10 cellular contexts compared by ENCODE assay signal in the genomic region with DNA sequence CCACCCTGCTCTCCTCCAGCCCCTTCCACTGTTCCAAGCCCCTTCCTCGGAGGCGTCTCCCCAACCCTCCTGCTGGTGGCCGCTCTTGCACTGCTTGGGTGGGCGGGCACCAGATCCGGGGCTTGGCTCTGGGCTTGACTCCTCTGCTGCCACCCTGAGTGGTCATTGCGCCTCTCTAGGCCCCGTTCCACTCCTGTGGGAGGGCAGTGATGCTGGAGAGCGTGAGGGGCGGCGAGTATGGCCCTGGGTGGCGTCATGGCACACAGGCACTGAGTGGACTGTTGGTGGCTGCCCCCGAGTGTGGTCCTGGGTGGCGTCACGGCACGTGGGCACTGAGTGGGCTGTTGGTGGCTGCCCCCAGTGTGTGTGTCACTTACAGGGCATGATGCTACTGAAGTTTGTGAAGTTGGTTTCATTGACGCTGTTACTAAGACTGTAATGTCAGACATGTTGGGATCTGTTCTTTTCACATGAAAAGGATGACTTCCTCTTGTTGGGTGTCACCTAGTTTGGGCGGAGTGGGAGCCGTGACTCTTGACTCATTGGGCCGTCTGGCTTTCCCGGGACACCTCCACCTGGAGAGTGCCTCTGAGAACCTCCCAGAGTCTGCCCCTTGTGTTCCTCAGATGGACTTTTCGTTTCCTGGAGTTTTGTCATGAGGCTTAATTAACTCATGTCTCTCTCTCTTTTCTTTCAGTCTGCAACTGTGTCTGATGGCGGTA. TPM values are rescaled to one million over a fixed set of nuclear protein-coding genes. Genes with fewer than 3 reads are reported as not detected.
A peak's percentile ranks its signal among the peaks of the same experiment; 100 is the strongest.
DNase-seq lines count a peak whose midpoint lies in the region; ATAC-seq, FAIRE-seq and TF ChIP-seq lines count a peak whose summit lies in the region.
"Had no signal": no experiment of that assay in that cellular context is flagged by ENCODE, and none has a peak within 500 bp of the region (broad histone marks: within the 10 kb centered on the region; RNA-seq: fewer than 3 reads in every experiment).

No MANE protein-coding gene starts in this region.

- peak overlapping the region; percentile 79 to 98 for H3K4me3 Mint-ChIP-seq in CD14-positive monocyte
- H3K4me3 Mint-ChIP-seq in WTC11 = no peak overlapping the region

- no peaks in the 10 kb centered on the region for H3K27me3 ChIP-seq in left ventricle myocardium inferior (ENCODE audit: low read depth)
- H3K27me3 ChIP-seq in sigmoid colon = no peaks in the 10 kb centered on the region
- H3K27me3 ChIP-seq: SJCRH30 had no signal

- ATAC-seq in WTC11 (no peak), GM18868 (IDR thresholded peaks at IDR 0.05; ENCODE audit: unreplicated experiment) (no peak)

- H3K27me3 Mint-ChIP-seq in CD14-positive monocyte (ENCODE audit: low read depth in 3 of 3) (peaks cover 0 to 2% (median 0%) of the 10 kb centered on the region in 3 donors), WTC11 (ENCODE audit: low read depth) (peaks cover 3% of the 10 kb centered on the region)

- H3K4me1 Mint-ChIP-seq in CD14-positive monocyte = peaks cover 73% of the 10 kb centered on the region
- H3K4me1 Mint-ChIP-seq in WTC11 = peaks cover 56% of the 10 kb centered on the region

- intact Hi-C loops in CD14-positive monocyte (cut with micrococcal nuclease) = loop anchor here in 1 of 2 donors (5.0 kb wide), 1 partner anchor 34 kb away; no protein-coding TSS in a partner anchor
- intact Hi-C loops in left ventricle myocardium inferior (cut with micrococcal nuclease) = no loop called here
- intact Hi-C loops in sigmoid colon (cut with DNase I) = no loop called here

- H3K9me3 ChIP-seq in left ventricle myocardium inferior (replicated peaks) (no peaks in the 10 kb centered on the region), sigmoid colon (peaks cover 0 to under 1% (median 0%) of the 10 kb centered on the region in 4 donors)

- H3K4me1 ChIP-seq in left ventricle myocardium inferior (peaks cover 49% of the 10 kb centered on the region), sigmoid colon (peaks cover 0 to 33% (median 28%) of the 10 kb centered on the region in 4 donors)

- H3K4me3 ChIP-seq in left ventricle myocardium inferior (peak overlapping the region; percentile 48), sigmoid colon (no peak overlapping the region)
- H3K4me3 ChIP-seq: SJCRH30 had no signal

- peak overlapping the region; percentile 98 to 100 (median 99) for H3K27ac Mint-ChIP-seq in CD14-positive monocyte
- H3K27ac Mint-ChIP-seq in WTC11 = peak overlapping the region; percentile 73

- CTCF ChIA-PET in WTC11 (lab: Charles Lee) = interaction anchor here (1.2 to 1.3 kb wide), 2 partner anchors 23 to 49 kb away, joined by 3 to 5 read pairs; no protein-coding TSS in a partner anchor

- FAIRE-seq in H54 (lab: Jason Lieb, UNC) = no peak

- 91% methylated on average over 22 of the region's 22 CpGs for WGBS in sigmoid colon, 2 donors

- TF ChIP-seq EP300 in sigmoid colon (IDR thresholded peaks at IDR 0.05) = no peak

- DNase-seq in CD14-positive monocyte (ENCODE audit: low spot score) = no peak
- no peak for DNase-seq in WTC11 (ENCODE audit: low spot score)
- no peak for DNase-seq in left ventricle myocardium inferior
- peak; percentile 48 for DNase-seq in sigmoid colon
- no peak for DNase-seq in H54 (ENCODE audit: insufficient read length, low spot score)
- no peak for DNase-seq in DMS53 treated with DMSO at 0.1 percent for 48 hours (lab: John Stamatoyannopoulos, UW; ENCODE audit: unreplicated experiment)
- DNase-seq in AML-193 (lab: John Stamatoyannopoulos, UW) = no peak
- DNase-seq: SJCRH30 had no signal

- H3K27ac ChIP-seq in left ventricle myocardium inferior (replicated peaks) (peak overlapping the region; percentile 66), sigmoid colon (peak overlapping the region in 3 of 4 donors; percentile 32 to 76 (median 49))
- H3K27ac ChIP-seq: SJCRH30 had no signal

- peaks cover 5 to 11% (median 7%) of the 10 kb centered on the region in 7 donors for H3K9me3 Mint-ChIP-seq in CD14-positive monocyte
- peaks cover 10% of the 10 kb centered on the region for H3K9me3 Mint-ChIP-seq in WTC11

- TF ChIP-seq POLR2A in sigmoid colon (IDR thresholded peaks at IDR 0.05) (no peak), H54 (IDR thresholded peaks at IDR 0.05; ENCODE audit: low read depth, low read length) (no peak)

- TF ChIP-seq CTCF in CD14-positive monocyte (IDR thresholded peaks at IDR 0.05) (no peak), WTC11 (IDR thresholded peaks at IDR 0.05) (no peak), left ventricle myocardium inferior (IDR thresholded peaks at IDR 0.05; ENCODE audit: borderline replicate concordance) (no peak), sigmoid colon (IDR thresholded peaks at IDR 0.05) (no peak)

- H3K36me3 Mint-ChIP-seq in CD14-positive monocyte (peaks cover 7 to 9% of the 10 kb centered on the region in 2 donors), WTC11 (peaks cover 10% of the 10 kb centered on the region)

- no peaks in the 10 kb centered on the region for H3K36me3 ChIP-seq in left ventricle myocardium inferior
- no peaks in the 10 kb centered on the region for H3K36me3 ChIP-seq in sigmoid colon
- H3K36me3 ChIP-seq: SJCRH30 had no signal

- POLR2A ChIA-PET in WTC11 (lab: Charles Lee) = no interaction called here

TF ChIP-seq in WTC11, 78 proteins besides CTCF, POLR2A, EP300 and RAD21:
- TF ChIP-seq NFE2L1 (CRISPR knock-in tag; IDR thresholded peaks at IDR 0.05) = no peak
- no peak for TF ChIP-seq NFYB (CRISPR knock-in tag; conservative IDR thresholded peaks at IDR 0.05; ENCODE audit: low read depth)
- no peak for TF ChIP-seq FOXP1 (CRISPR knock-in tag; IDR thresholded peaks at IDR 0.05; ENCODE audit: borderline replicate concordance)
- TF ChIP-seq IRF2 (CRISPR knock-in tag; IDR thresholded peaks at IDR 0.05; ENCODE audit: borderline replicate concordance, low read depth) = no peak
- no peak for TF ChIP-seq ZNF671 (CRISPR knock-in tag; IDR thresholded peaks at IDR 0.05)
- no peak for TF ChIP-seq ZNF396 (CRISPR knock-in tag; IDR thresholded peaks at IDR 0.05; ENCODE audit: borderline replicate concordance)
- TF ChIP-seq SMAD3 (CRISPR knock-in tag; IDR thresholded peaks at IDR 0.05; ENCODE audit: borderline replicate concordance) = no peak
- TF ChIP-seq FOXJ3 (CRISPR knock-in tag; IDR thresholded peaks at IDR 0.05; ENCODE audit: borderline replicate concordance) = no peak
- no peak for TF ChIP-seq PRRX2 (CRISPR knock-in tag; IDR thresholded peaks at IDR 0.05)
- TF ChIP-seq, protein P1, sequence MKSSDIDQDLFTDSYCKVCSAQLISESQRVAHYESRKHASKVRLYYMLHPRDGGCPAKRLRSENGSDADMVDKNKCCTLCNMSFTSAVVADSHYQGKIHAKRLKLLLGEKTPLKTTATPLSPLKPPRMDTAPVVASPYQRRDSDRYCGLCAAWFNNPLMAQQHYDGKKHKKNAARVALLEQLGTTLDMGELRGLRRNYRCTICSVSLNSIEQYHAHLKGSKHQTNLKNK (CRISPR knock-in tag; IDR thresholded peaks at IDR 0.05) = no peak
- no peak for TF ChIP-seq TEAD1 (CRISPR knock-in tag; IDR thresholded peaks at IDR 0.05)
- no peak for TF ChIP-seq KAT7 (CRISPR knock-in tag; IDR thresholded peaks at IDR 0.05; ENCODE audit: borderline replicate concordance)
- TF ChIP-seq, protein P2, sequence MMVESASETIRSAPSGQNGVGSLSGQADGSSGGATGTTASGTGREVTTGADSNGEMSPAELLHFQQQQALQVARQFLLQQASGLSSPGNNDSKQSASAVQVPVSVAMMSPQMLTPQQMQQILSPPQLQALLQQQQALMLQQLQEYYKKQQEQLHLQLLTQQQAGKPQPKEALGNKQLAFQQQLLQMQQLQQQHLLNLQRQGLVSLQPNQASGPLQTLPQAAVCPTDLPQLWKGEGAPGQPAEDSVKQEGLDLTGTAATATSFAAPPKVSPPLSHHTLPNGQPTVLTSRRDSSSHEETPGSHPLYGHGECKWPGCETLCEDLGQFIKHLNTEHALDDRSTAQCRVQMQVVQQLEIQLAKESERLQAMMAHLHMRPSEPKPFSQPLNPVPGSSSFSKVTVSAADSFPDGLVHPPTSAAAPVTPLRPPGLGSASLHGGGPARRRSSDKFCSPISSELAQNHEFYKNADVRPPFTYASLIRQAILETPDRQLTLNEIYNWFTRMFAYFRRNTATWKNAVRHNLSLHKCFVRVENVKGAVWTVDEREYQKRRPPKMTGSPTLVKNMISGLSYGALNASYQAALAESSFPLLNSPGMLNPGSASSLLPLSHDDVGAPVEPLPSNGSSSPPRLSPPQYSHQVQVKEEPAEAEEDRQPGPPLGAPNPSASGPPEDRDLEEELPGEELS (CRISPR knock-in tag; IDR thresholded peaks at IDR 0.05) = no peak
- TF ChIP-seq JAZF1 (CRISPR knock-in tag; IDR thresholded peaks at IDR 0.05) = no peak
- TF ChIP-seq NR2C2 (CRISPR knock-in tag; IDR thresholded peaks at IDR 0.05) = no peak
- TF ChIP-seq TP53 (CRISPR knock-in tag; IDR thresholded peaks at IDR 0.05) = no peak
- no peak for TF ChIP-seq ZNF416 (CRISPR knock-in tag; IDR thresholded peaks at IDR 0.05)

RNA-seq across cellular contexts. Expression of a gene that starts 55.9 kb away (rescaled TPM):
- not detected for polyA plus RNA-seq in CD14-positive monocyte
- 0.20 to 0.76 TPM (median 0.48 TPM) in 3 replicates for total RNA-seq in WTC11 (2021)
- total RNA-seq in left ventricle myocardium inferior = 0.80 TPM
- total RNA-seq in sigmoid colon = under 1 TPM; 0.33 to 0.55 (median 0.38) TPM
- polyA plus RNA-seq in sigmoid colon = under 1 TPM in 1 of 3 donors, not detected in 2; 0.22 TPM
- total RNA-seq: activated CD8-positive, alpha-beta memory T cell treated with anti-CD3 and anti-CD28 coated beads for 36 hours had no signal
